Comparison of ENCODE assay signal across 29 cellular contexts in the genomic region with DNA sequence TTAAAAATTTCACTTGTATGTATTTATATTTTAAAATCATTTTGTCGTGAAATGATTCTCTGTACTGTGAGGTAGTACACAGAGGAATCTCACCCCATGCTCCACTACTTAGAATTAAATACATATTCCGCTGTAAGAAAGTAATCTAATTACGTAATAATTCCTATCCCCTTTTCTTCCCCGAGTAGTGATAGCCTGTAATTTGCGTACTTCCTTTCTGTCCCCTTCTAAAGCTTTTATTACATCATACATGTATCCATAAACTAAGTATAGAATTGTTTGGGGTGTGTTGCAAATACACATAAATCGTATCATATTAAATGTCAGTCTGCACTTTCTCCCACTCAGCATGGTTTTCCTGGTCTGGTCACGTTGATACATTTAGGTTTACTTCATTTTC.
"Had no signal": no experiment of that assay in that cellular context is flagged by ENCODE, and none has a peak within 500 bp of the region (broad histone marks: within the 10 kb centered on the region; RNA-seq: fewer than 3 reads in every experiment).

No MANE protein-coding gene starts in this region.

- H3K9ac ChIP-seq: KMS-11 had no signal

- H3K4me3 ChIP-seq: adrenal gland, body of pancreas, breast epithelium, coronary artery, Peyer's patch had no signal

- H3K27me3 ChIP-seq: adrenal gland, body of pancreas, breast epithelium, Peyer's patch had no signal

- H3K27ac ChIP-seq: adrenal gland, body of pancreas, breast epithelium, coronary artery, KMS-11, Peyer's patch had no signal

- DNase-seq: activated CD4-positive, alpha-beta memory T cell treated with anti-CD3 and anti-CD28 coated beads for 36 hours; activated CD4-positive, alpha-beta T cell treated with anti-CD3 and anti-CD28 coated beads for 36 hours; activated CD4-positive, alpha-beta T cell treated with anti-CD3 and anti-CD28 coated beads, Interleukin-2, amount 50 U/mL, for 1 hour; activated CD8-positive, alpha-beta memory T cell treated with anti-CD3 and anti-CD28 coated beads, Interleukin-2, amount 50 U/mL, for 4 hours; activated gamma-delta T cell treated with Interleukin-2 at 50 U/mL for 16 hours; activated naive CD4-positive, alpha-beta T cell treated with anti-CD3 and anti-CD28 coated beads for 36 hours; activated T-cell treated with anti-CD3 and anti-CD28 coated beads for 4 hours; activated T-cell treated with anti-CD3 and anti-CD28 coated beads, Interleukin-2, amount 50 U/mL, for 4 hours; adrenal gland; body of pancreas; MM.1S; NCI-H1092 treated with DMSO at 0.1 percent for 48 hours; NCI-H1417; NCI-H146; NCI-H187; NCI-H2081; NCI-H226; NCI-H446 treated with DMSO at 0.1 percent for 48 hours; NCI-H524; PC-3; Peyer's patch; RPMI8226; SHP77 treated with DMSO at 0.1 percent for 48 hours; T1000 had no signal

- H3K9me3 ChIP-seq: body of pancreas, breast epithelium, Peyer's patch had no signal

- H3K4me1 ChIP-seq: adrenal gland, body of pancreas, breast epithelium, Peyer's patch had no signal

- H3K4me2 ChIP-seq: KMS-11 had no signal

- ATAC-seq: activated CD4-positive, alpha-beta T cell treated with anti-CD3 and anti-CD28 coated beads for 36 hours; activated CD4-positive, CD25-positive, alpha-beta regulatory T cell treated with anti-CD3 and anti-CD28 coated beads, Interleukin-2, amount 50 U/mL, for 24 hours; activated naive CD4-positive, alpha-beta T cell treated with anti-CD3 and anti-CD28 coated beads, Interleukin-2, amount 50 U/mL, for 72 hours; activated T-cell treated with anti-CD3 and anti-CD28 coated beads, Interleukin-2, amount 50 U/mL, for 4 hours; body of pancreas; PC-3 had no signal
